ENCODE assay signal across 8 cellular contexts in genomic region chr14:67620217-67620789, GRCh38. TPM values are rescaled to one million over a fixed set of nuclear protein-coding genes. Genes with fewer than 3 reads are reported as not detected.
A peak's percentile ranks its signal among the peaks of the same experiment; 100 is the strongest.
DNase-seq lines count a peak whose midpoint lies in the region; ATAC-seq, FAIRE-seq and TF ChIP-seq lines count a peak whose summit lies in the region.

No MANE protein-coding gene starts in this region.

- H3K9me1 ChIP-seq in keratinocyte (ENCODE audit: control insufficient read depth, extremely low read depth, insufficient read depth, low read length) = no peaks in the 10 kb centered on the region

- H3K4me3 ChIP-seq in brain microvascular endothelial cell (ENCODE audit: low read depth, low read length) (peak overlapping the region; percentile 67), keratinocyte (ENCODE audit: control insufficient read depth in 2 of 3, extremely low read depth in 1 of 3, insufficient read depth in 2 of 3, low read depth in 1 of 3, low read length in 3 of 3) (peak overlapping the region; percentile 51 to 78 (median 75))

- H3K27ac Mint-ChIP-seq in stimulated activated memory B cell treated with anti-CD40 and anti-IgM and Interleukin-4, amounts not matched to agents 10 μg/mL and 1 μg/mL and 100 μg/mL, for 72 hours = peak overlapping the region; percentile 83

- H3K9ac ChIP-seq in keratinocyte (ENCODE audit: control insufficient read depth, extremely low read depth, insufficient read depth, low read length) = peak overlapping the region; percentile 73

- no peak for TF ChIP-seq CTCF in brain microvascular endothelial cell (IDR thresholded peaks at IDR 0.05; ENCODE audit: low read depth, low read length, missing control alignments)
- no peak for TF ChIP-seq CTCF in keratinocyte (optimal IDR thresholded peaks at IDR 0.05 in 1 of 3, IDR thresholded peaks at IDR 0.05 in 1 of 3, conservative IDR thresholded peaks at IDR 0.05 in 1 of 3; ENCODE audit: extremely low read depth in 1 of 3, insufficient read depth in 2 of 3, low read length in 3 of 3)

- no peaks in the 10 kb centered on the region for H4K20me1 ChIP-seq in keratinocyte (ENCODE audit: control insufficient read depth, extremely low read depth, insufficient read depth, low read length)

- no peaks in the 10 kb centered on the region for H3K27me3 Mint-ChIP-seq in stimulated activated memory B cell treated with anti-CD40 and anti-IgM and Interleukin-4, amounts not matched to agents 10 μg/mL and 1 μg/mL and 100 μg/mL, for 72 hours

- DNase-seq in EL (peak; percentile 25), NCI-H187 treated with DMSO at 0.1 percent for 48 hours (lab: John Stamatoyannopoulos, UW) (peak; percentile 5), brain microvascular endothelial cell (no peak), keratinocyte (ENCODE audit: low read depth, low spot score) (no peak), NOMO-1 (lab: John Stamatoyannopoulos, UW; ENCODE audit: unreplicated experiment in 2 of 2) (no peak), COLO829 (ENCODE audit: low spot score) (no peak), NCI-H1048 (lab: John Stamatoyannopoulos, UW) (no peak)

- ATAC-seq in stimulated activated memory B cell treated with anti-CD40 and anti-IgM and Interleukin-4, amounts not matched to agents 10 μg/mL and 1 μg/mL and 100 μg/mL, for 72 hours = no peak

- H3K27me3 ChIP-seq in brain microvascular endothelial cell (replicated peaks) (no peaks in the 10 kb centered on the region), keratinocyte (ENCODE audit: control insufficient read depth, extremely low read depth, insufficient read depth, low read length) (no peaks in the 10 kb centered on the region)

- H3K4me2 ChIP-seq in keratinocyte (ENCODE audit: control insufficient read depth, extremely low read depth, insufficient read depth, low read depth, low read length) = peak overlapping the region; percentile 76

- H2AFZ ChIP-seq in keratinocyte (ENCODE audit: control insufficient read depth, low read length) = peak overlapping the region; percentile 94

- H3K9me3 Mint-ChIP-seq in stimulated activated memory B cell treated with anti-CD40 and anti-IgM and Interleukin-4, amounts not matched to agents 10 μg/mL and 1 μg/mL and 100 μg/mL, for 72 hours = no peaks in the 10 kb centered on the region

- H3K27ac ChIP-seq in brain microvascular endothelial cell = no peak overlapping the region
- peak overlapping the region; percentile 71 for H3K27ac ChIP-seq in keratinocyte (ENCODE audit: control insufficient read depth, insufficient read depth, low read length)

- H3K36me3 Mint-ChIP-seq in stimulated activated memory B cell treated with anti-CD40 and anti-IgM and Interleukin-4, amounts not matched to agents 10 μg/mL and 1 μg/mL and 100 μg/mL, for 72 hours = no peaks in the 10 kb centered on the region

- peaks cover 30% of the 10 kb centered on the region for H3K4me1 ChIP-seq in keratinocyte (ENCODE audit: control insufficient read depth, extremely low read depth, insufficient read depth, low read length)

- no peaks in the 10 kb centered on the region for H3K9me3 ChIP-seq in keratinocyte (ENCODE audit: control insufficient read depth, low read depth, low read length)

- no peak for FAIRE-seq in keratinocyte (lab: Jason Lieb, UNC)

- peak overlapping the region; percentile 87 for H3K4me3 Mint-ChIP-seq in stimulated activated memory B cell treated with anti-CD40 and anti-IgM and Interleukin-4, amounts not matched to agents 10 μg/mL and 1 μg/mL and 100 μg/mL, for 72 hours

- dilution Hi-C loops in keratinocyte (cut with MboI; ENCODE audit: extremely low pct_ligation_motif_present, low sequenced_read_pairs) = no loop called here

- H3K36me3 ChIP-seq in brain microvascular endothelial cell (replicated peaks) (no peaks in the 10 kb centered on the region), keratinocyte (ENCODE audit: control insufficient read depth in 2 of 2, extremely low read depth in 1 of 2, insufficient read depth in 2 of 2, low read length in 2 of 2) (peaks cover 0 to 4% of the 10 kb centered on the region in 2 experiments)

- H3K4me1 Mint-ChIP-seq in stimulated activated memory B cell treated with anti-CD40 and anti-IgM and Interleukin-4, amounts not matched to agents 10 μg/mL and 1 μg/mL and 100 μg/mL, for 72 hours = peaks cover 25% of the 10 kb centered on the region

- in situ Hi-C loops in brain microvascular endothelial cell (cut with HindIII; ENCODE audit: low pct_ligation_motif_present, low sequenced_read_pairs) = no loop called here

- H3K79me2 ChIP-seq in keratinocyte (ENCODE audit: control insufficient read depth, insufficient read depth, low read length) = no peaks in the 10 kb centered on the region

RNA-seq across cellular contexts. Expression of gene ARG2, which starts 0.6 kb away (rescaled TPM):
- polyA plus RNA-seq in keratinocyte = 3.5 to 9.4 TPM (median 8.2 TPM) in 3 replicates
- 20.9 TPM for polyA plus RNA-seq in keratinocyte (2011; ENCODE audit: low read depth)
- polyA plus RNA-seq in keratinocyte (2011; cell fraction: cytosol; rRNA removed) = 3.6 and 5.4 TPM in 2 replicates
- polyA plus RNA-seq in keratinocyte (2011; cell fraction: nucleus; rRNA removed) = 2.3 and 2.6 TPM in 2 replicates
- 5.6 and 17.6 TPM in 2 replicates for polyA plus RNA-seq in keratinocyte (2012; ENCODE audit: low replicate concordance)
- 2.1 to 21.5 TPM (median 11.0 TPM) in 3 replicates for polyA minus RNA-seq in keratinocyte
- 2.5 TPM for polyA minus RNA-seq in keratinocyte (2011; cell fraction: cytosol; rRNA and poly(A)+ RNA removed)
- polyA minus RNA-seq in keratinocyte (2011; cell fraction: nucleus; rRNA and poly(A)+ RNA removed) = 1.9 and 2.8 TPM in 2 replicates

RNA-seq across cellular contexts. Expression of gene PIGH, which starts 20.2 kb away (rescaled TPM):
- polyA plus RNA-seq in keratinocyte = 24.3 to 29.9 TPM (median 29.0 TPM) in 3 replicates
- polyA plus RNA-seq in keratinocyte (2011; ENCODE audit: low read depth) = 12.4 TPM
- polyA plus RNA-seq in keratinocyte (2011; cell fraction: cytosol; rRNA removed) = 30.1 and 33.4 TPM in 2 replicates
- polyA plus RNA-seq in keratinocyte (2011; cell fraction: nucleus; rRNA removed) = 39.1 and 41.1 TPM in 2 replicates
- polyA plus RNA-seq in keratinocyte (2012; ENCODE audit: low replicate concordance) = 15.4 and 24.0 TPM in 2 replicates
- 3.8 to 13.5 TPM (median 9.0 TPM) in 3 replicates for polyA minus RNA-seq in keratinocyte
- 24.7 TPM for polyA minus RNA-seq in keratinocyte (2011; cell fraction: cytosol; rRNA and poly(A)+ RNA removed)
- polyA minus RNA-seq in keratinocyte (2011; cell fraction: nucleus; rRNA and poly(A)+ RNA removed) = 5.5 and 6.4 TPM in 2 replicates

RNA-seq across cellular contexts. Expression of gene VTI1B, which starts 54.1 kb away (rescaled TPM):
- polyA plus RNA-seq in keratinocyte = 54.4 to 94.4 TPM (median 62.1 TPM) in 3 replicates
- polyA plus RNA-seq in keratinocyte (2011; ENCODE audit: low read depth) = 76.2 TPM
- 63.2 and 81.0 TPM in 2 replicates for polyA plus RNA-seq in keratinocyte (2011; cell fraction: cytosol; rRNA removed)
- 14.9 and 19.9 TPM in 2 replicates for polyA plus RNA-seq in keratinocyte (2011; cell fraction: nucleus; rRNA removed)
- polyA plus RNA-seq in keratinocyte (2012; ENCODE audit: low replicate concordance) = 63.8 and 80.2 TPM in 2 replicates
- polyA minus RNA-seq in keratinocyte = 16.7 to 36.1 TPM (median 18.6 TPM) in 3 replicates
- polyA minus RNA-seq in keratinocyte (2011; cell fraction: cytosol; rRNA and poly(A)+ RNA removed) = 18.8 TPM
- polyA minus RNA-seq in keratinocyte (2011; cell fraction: nucleus; rRNA and poly(A)+ RNA removed) = 6.2 and 7.1 TPM in 2 replicates

Comparison
In these comparisons a context has a peak if more than half of its experiments do, and no peak if none do; other contexts are left out.
1. DNase-seq: peak in EL (single experiment) and NCI-H187 treated with DMSO at 0.1 percent for 48 hours (single experiment); none in brain microvascular endothelial cell (single experiment), keratinocyte (single experiment), NOMO-1 (0 of 2), COLO829 (single experiment) and NCI-H1048 (single experiment).